ENCODE assay signal across 14 cellular contexts in the genomic region with DNA sequence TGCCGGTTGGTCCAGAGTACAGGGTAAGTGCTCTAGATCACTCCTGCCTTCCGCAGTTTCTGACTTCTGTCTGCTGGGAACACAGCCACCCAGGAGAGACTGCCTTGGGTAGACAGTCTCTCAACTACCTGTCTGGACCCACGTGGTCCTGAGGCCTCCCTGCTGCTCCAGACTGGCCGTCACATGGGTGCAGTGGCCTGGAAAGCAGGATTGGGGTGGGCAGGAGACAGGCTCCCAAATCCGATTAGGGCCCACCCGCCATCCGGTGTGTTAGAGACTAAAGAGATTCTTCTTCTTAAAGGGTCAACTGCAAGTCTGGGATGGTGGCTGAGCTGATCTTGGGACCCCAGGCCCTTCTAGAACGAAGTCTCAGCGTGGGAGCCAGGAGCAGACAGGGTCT.
"Had no signal": no experiment of that assay in that cellular context is flagged by ENCODE, and none has a peak within 500 bp of the region (broad histone marks: within the 10 kb centered on the region; RNA-seq: fewer than 3 reads in every experiment).

No MANE protein-coding gene starts in this region.

- H3K9me3 Mint-ChIP-seq: activated naive CD4-positive, alpha-beta T cell treated with anti-CD3 and anti-CD28 coated beads for 36 hours; activated T-helper 17 cell treated with anti-CD3 and anti-CD28 coated beads, Interleukin-2, amount 50 U/mL, for 72 hours; effector memory CD8-positive, alpha-beta T cell; stimulated activated effector memory CD8-positive, alpha-beta T cell treated with anti-CD3 and anti-CD28 coated beads, Interleukin-12 subunit alpha, Interleukin-12 subunit beta, amount 100 ng/mL, for 72 hours had no signal

- H3K27ac Mint-ChIP-seq: activated CD4-positive, alpha-beta T cell treated with anti-CD3 and anti-CD28 coated beads for 36 hours; activated naive CD4-positive, alpha-beta T cell treated with anti-CD3 and anti-CD28 coated beads for 36 hours; activated T-helper 17 cell treated with anti-CD3 and anti-CD28 coated beads, Interleukin-2, amount 50 U/mL, for 72 hours; effector memory CD8-positive, alpha-beta T cell; stimulated activated effector memory CD8-positive, alpha-beta T cell treated with anti-CD3 and anti-CD28 coated beads, Interleukin-12 subunit alpha, Interleukin-12 subunit beta, amount 100 ng/mL, for 72 hours had no signal

- H2AFZ ChIP-seq: hepatocyte had no signal

- H3K79me2 ChIP-seq: hepatocyte had no signal

- H3K4me3 ChIP-seq: adrenal gland, hepatocyte, smooth muscle cell, tibial nerve had no signal

- DNase-seq: activated CD4-positive, alpha-beta T cell treated with anti-CD3 and anti-CD28 coated beads for 36 hours; activated naive CD4-positive, alpha-beta T cell treated with anti-CD3 and anti-CD28 coated beads for 36 hours; adrenal gland; central memory CD4-positive, alpha-beta T cell; effector memory CD8-positive, alpha-beta T cell; erythroblast; right cardiac atrium; T1000 had no signal

- H3K36me3 ChIP-seq: adrenal gland, neutrophil, tibial nerve had no signal

- H3K4me3 Mint-ChIP-seq: activated CD4-positive, alpha-beta T cell treated with anti-CD3 and anti-CD28 coated beads for 36 hours; activated naive CD4-positive, alpha-beta T cell treated with anti-CD3 and anti-CD28 coated beads for 36 hours had no signal

- H3K27ac ChIP-seq: adrenal gland, hepatocyte, neutrophil had no signal

- H3K4me2 ChIP-seq: hepatocyte, smooth muscle cell had no signal

- H3K4me1 Mint-ChIP-seq: activated T-helper 17 cell treated with anti-CD3 and anti-CD28 coated beads, Interleukin-2, amount 50 U/mL, for 72 hours had no signal

- H3K9me3 ChIP-seq: adrenal gland, neutrophil, tibial nerve had no signal

- H3K27me3 Mint-ChIP-seq: activated T-helper 17 cell treated with anti-CD3 and anti-CD28 coated beads, Interleukin-2, amount 50 U/mL, for 72 hours; effector memory CD8-positive, alpha-beta T cell had no signal

- H3K27me3 ChIP-seq: hepatocyte, tibial nerve had no signal

- H3K36me3 Mint-ChIP-seq: stimulated activated effector memory CD8-positive, alpha-beta T cell treated with anti-CD3 and anti-CD28 coated beads, Interleukin-12 subunit alpha, Interleukin-12 subunit beta, amount 100 ng/mL, for 72 hours had no signal

- ATAC-seq: activated CD4-positive, alpha-beta T cell treated with anti-CD3 and anti-CD28 coated beads for 36 hours; activated T-helper 17 cell treated with anti-CD3 and anti-CD28 coated beads, Interleukin-2, amount 50 U/mL, for 72 hours; effector memory CD8-positive, alpha-beta T cell; right cardiac atrium; stimulated activated effector memory CD8-positive, alpha-beta T cell treated with anti-CD3 and anti-CD28 coated beads, Interleukin-12 subunit alpha, Interleukin-12 subunit beta, amount 100 ng/mL, for 72 hours had no signal
